ENCODE assay signal across 11 cellular contexts in genomic region chr10:126459878-126460481, GRCh38.
DNase-seq lines count a peak whose midpoint lies in the region; ATAC-seq, FAIRE-seq and TF ChIP-seq lines count a peak whose summit lies in the region.
"Had no signal": no experiment of that assay in that cellular context is flagged by ENCODE, and none has a peak within 500 bp of the region (broad histone marks: within the 10 kb centered on the region; RNA-seq: fewer than 3 reads in every experiment).

No MANE protein-coding gene starts in this region.

- no peaks in the 10 kb centered on the region for H3K9me3 ChIP-seq in MG63
- H3K9me3 ChIP-seq in testis: no peaks in the 10 kb centered on the region

- no peak for TF ChIP-seq CTCF in bronchial epithelial cell (IDR thresholded peaks at IDR 0.05; ENCODE audit: insufficient read depth, low read length, severe bottlenecking)
- TF ChIP-seq CTCF in testis (IDR thresholded peaks at IDR 0.05): no peak

- no peak for ATAC-seq in left colon
- no peak for ATAC-seq in GM18867 (IDR thresholded peaks at IDR 0.05; ENCODE audit: unreplicated experiment)

- no peaks in the 10 kb centered on the region for H3K4me1 ChIP-seq in testis

- no peaks in the 10 kb centered on the region for H3K27me3 ChIP-seq in MG63
- no peaks in the 10 kb centered on the region for H3K27me3 ChIP-seq in bronchial epithelial cell (ENCODE audit: control insufficient read depth, insufficient read depth, low read length)
- no peaks in the 10 kb centered on the region for H3K27me3 ChIP-seq in testis

- TF ChIP-seq POLR2A in testis (IDR thresholded peaks at IDR 0.05): no peak

- 92 to 93% methylated on average over 5 to 6 of the region's 6 CpGs for WGBS in testis, 2 donors

- intact Hi-C loops in left colon (cut with DNase I, micrococcal nuclease): no loop called here
- intact Hi-C loops in testis (cut with DNase I; ENCODE audit: low total_unique reads): no loop called here

- H3K27ac ChIP-seq in testis: no peak overlapping the region

- DNase-seq in DMS53 (lab: John Stamatoyannopoulos, UW) (peak; percentile 96), MG63 (peak; percentile 97), bronchial epithelial cell (ENCODE audit: low read depth) (peak; percentile 99), myocyte (ENCODE audit: low read depth) (peak; percentile 3), left colon (no peak), HPDE6-E6E7 (ENCODE audit: extremely low spot score) (no peak), testis (no peak)
- DNase-seq: H9, KBM-7, small intestine had no signal

- peak; percentile 97 for FAIRE-seq in bronchial epithelial cell (lab: Jason Lieb, UNC)
- FAIRE-seq: small intestine had no signal

- H3K4me3 ChIP-seq in MG63 (no peak overlapping the region), bronchial epithelial cell (ENCODE audit: low read depth, low read length) (no peak overlapping the region), testis (no peak overlapping the region)

- H3K36me3 ChIP-seq in MG63 (no peaks in the 10 kb centered on the region), bronchial epithelial cell (ENCODE audit: control insufficient read depth, insufficient read depth, low read length) (no peaks in the 10 kb centered on the region), testis (ENCODE audit: low read depth, missing control alignments) (no peaks in the 10 kb centered on the region)

Comparison
In these comparisons a context has a peak if more than half of its experiments do, and no peak if none do; other contexts are left out.
1. DNase-seq: peak in DMS53 (single experiment), MG63 (single experiment), bronchial epithelial cell (single experiment) and myocyte (single experiment); none in left colon (0 of 2), HPDE6-E6E7 (single experiment) and testis (single experiment).